In the genomic region with DNA sequence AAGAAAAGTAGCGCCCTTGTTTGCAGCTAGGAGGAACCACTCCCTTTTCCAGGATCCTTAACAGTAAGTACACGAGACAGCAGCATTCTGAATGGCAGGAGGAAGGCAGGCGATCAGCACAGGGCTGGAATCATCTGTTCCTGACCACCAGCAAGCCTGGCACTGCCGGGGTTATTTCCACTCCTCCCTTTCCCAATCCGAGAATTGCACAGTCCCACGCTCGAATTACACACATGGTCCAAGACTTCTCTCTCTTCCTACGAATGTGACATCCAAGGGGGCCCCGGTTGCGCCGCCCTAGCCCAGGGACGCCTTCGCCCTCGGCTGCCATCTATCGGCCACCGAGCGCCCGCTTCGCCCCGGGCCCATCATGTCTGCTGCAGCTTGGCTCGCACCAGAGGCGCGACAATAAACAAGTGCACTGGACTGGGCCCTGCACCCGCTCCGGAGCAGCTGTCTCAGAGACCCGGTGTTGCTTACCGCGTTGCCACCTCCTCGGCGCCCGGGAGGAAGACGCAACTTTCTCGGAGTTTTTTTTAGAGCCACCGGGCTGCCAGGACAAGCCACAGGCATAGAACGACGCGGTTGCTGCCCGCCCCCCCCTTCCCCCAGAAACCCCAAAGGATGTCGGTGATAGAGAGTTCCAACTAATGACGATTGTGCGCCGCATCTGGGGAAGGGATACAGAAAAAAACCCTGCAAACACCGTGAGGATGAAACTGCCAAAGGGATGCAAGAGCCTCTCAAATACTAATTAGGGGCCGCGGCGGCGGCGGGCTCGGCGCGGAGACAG, we compare ENCODE assay signal across 8 cellular contexts. TPM values are rescaled to one million over a fixed set of nuclear protein-coding genes. Genes with fewer than 3 reads are reported as not detected.
DNase-seq lines count a peak whose midpoint lies in the region; ATAC-seq and TF ChIP-seq lines count a peak whose summit lies in the region.

A gene with protein sequence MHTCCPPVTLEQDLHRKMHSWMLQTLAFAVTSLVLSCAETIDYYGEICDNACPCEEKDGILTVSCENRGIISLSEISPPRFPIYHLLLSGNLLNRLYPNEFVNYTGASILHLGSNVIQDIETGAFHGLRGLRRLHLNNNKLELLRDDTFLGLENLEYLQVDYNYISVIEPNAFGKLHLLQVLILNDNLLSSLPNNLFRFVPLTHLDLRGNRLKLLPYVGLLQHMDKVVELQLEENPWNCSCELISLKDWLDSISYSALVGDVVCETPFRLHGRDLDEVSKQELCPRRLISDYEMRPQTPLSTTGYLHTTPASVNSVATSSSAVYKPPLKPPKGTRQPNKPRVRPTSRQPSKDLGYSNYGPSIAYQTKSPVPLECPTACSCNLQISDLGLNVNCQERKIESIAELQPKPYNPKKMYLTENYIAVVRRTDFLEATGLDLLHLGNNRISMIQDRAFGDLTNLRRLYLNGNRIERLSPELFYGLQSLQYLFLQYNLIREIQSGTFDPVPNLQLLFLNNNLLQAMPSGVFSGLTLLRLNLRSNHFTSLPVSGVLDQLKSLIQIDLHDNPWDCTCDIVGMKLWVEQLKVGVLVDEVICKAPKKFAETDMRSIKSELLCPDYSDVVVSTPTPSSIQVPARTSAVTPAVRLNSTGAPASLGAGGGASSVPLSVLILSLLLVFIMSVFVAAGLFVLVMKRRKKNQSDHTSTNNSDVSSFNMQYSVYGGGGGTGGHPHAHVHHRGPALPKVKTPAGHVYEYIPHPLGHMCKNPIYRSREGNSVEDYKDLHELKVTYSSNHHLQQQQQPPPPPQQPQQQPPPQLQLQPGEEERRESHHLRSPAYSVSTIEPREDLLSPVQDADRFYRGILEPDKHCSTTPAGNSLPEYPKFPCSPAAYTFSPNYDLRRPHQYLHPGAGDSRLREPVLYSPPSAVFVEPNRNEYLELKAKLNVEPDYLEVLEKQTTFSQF (plus strand): TSS at position 341 of the 793 bp plus-strand sequence. CDS start 4,018 bp downstream, outside the sequence.

- BruUV-seq in Caco-2 (replicated peaks; lab: Mats Ljungman, UMichigan) = no TSS peak
- no TSS peak for BruUV-seq in PC-3 (replicated peaks; lab: Mats Ljungman, UMichigan)

- TF ChIP-seq CTCF in Caco-2 (IDR thresholded peaks at IDR 0.05; ENCODE audit: insufficient read depth in 1 of 2, low read depth in 1 of 2, low read length in 1 of 2, severe bottlenecking in 1 of 2, unreplicated experiment in 1 of 2) = peak; percentile 64 to 68
- peak; percentile 74 for TF ChIP-seq CTCF in PC-3 (conservative IDR thresholded peaks at IDR 0.05; ENCODE audit: low read depth, low read length)

- intact Hi-C loops in Caco-2 (cut with micrococcal nuclease; ENCODE audit: unreplicated experiment) (loop anchor here (5.0 kb wide), 1 partner anchor 389 kb away; no protein-coding TSS in a partner anchor), PC-3 (cut with micrococcal nuclease) (loop anchor here (2.0 to 5.0 kb wide), 3 partner anchors 106 to 272 kb away; no protein-coding TSS in a partner anchor)

- H3K27ac Mint-ChIP-seq in Caco-2 (ENCODE audit: unreplicated experiment) = no peak within 1 kb of the TSS

- H3K36me3 Mint-ChIP-seq in Caco-2 (ENCODE audit: insufficient read depth, unreplicated experiment) = peaks cover 6% of the 10 kb centered on the region

- ATAC-seq in GM21381 (IDR thresholded peaks at IDR 0.05; ENCODE audit: unreplicated experiment) (peak; percentile 96), PC-3 (peak; percentile 79)

- H3K4me3 Mint-ChIP-seq in Caco-2 (ENCODE audit: unreplicated experiment) = peak within 1 kb of the TSS; percentile 65

- H3K4me3 ChIP-seq in Caco-2 (ENCODE audit: low read depth, low read length) (peak within 1 kb of the TSS; percentile 14; the same call in 1 of the 2 replicates), PC-3 (ENCODE audit: low read length) (peak within 1 kb of the TSS; percentile 75), neuron (ENCODE audit: low read length) (peak within 1 kb of the TSS; percentile 63), thymus (ENCODE audit: low read length) (peak within 1 kb of the TSS; percentile 37)

- H3K36me3 ChIP-seq in Caco-2 (ENCODE audit: control insufficient read depth, insufficient read depth, low read length) = no peaks in the 10 kb centered on the region
- no peaks in the 10 kb centered on the region for H3K36me3 ChIP-seq in PC-3 (ENCODE audit: low read depth, low read length)
- peaks cover 9% of the 10 kb centered on the region for H3K36me3 ChIP-seq in neuron (ENCODE audit: insufficient read depth, low read length)
- H3K36me3 ChIP-seq in thymus (ENCODE audit: control insufficient read depth, insufficient read depth) = no peaks in the 10 kb centered on the region

- H3K27ac ChIP-seq in PC-3 (ENCODE audit: low read length) (no peak within 1 kb of the TSS; the same call in 1 of the 2 replicates), thymus (ENCODE audit: low read depth) (no peak within 1 kb of the TSS)

- H3K9me3 ChIP-seq in Caco-2 = no peaks in the 10 kb centered on the region
- no peaks in the 10 kb centered on the region for H3K9me3 ChIP-seq in PC-3 (ENCODE audit: low read length)
- peaks cover 7% of the 10 kb centered on the region for H3K9me3 ChIP-seq in neuron (ENCODE audit: low read length)
- no peaks in the 10 kb centered on the region for H3K9me3 ChIP-seq in thymus (ENCODE audit: control insufficient read depth)

- peak within 1 kb of the TSS; percentile 23 for H3K9ac ChIP-seq in PC-3 (ENCODE audit: low read length)

- no peaks in the 10 kb centered on the region for H4K20me1 ChIP-seq in PC-3 (ENCODE audit: low read length)

- POLR2A ChIA-PET in Caco-2 (lab: Charles Lee) = interaction anchor here (0.5 kb wide), 1 partner anchor 27 kb away, joined by 3 read pairs; no protein-coding TSS in a partner anchor
- POLR2A ChIA-PET in PC-3 (lab: Charles Lee; ENCODE audit: unreplicated experiment) = no interaction called here

- H3K27me3 Mint-ChIP-seq in Caco-2 (ENCODE audit: insufficient read depth, unreplicated experiment) = no peaks in the 10 kb centered on the region

- H2AFZ ChIP-seq in PC-3 (ENCODE audit: low read length) = peak within 1 kb of the TSS; percentile 79
- H2AFZ ChIP-seq in neuron (ENCODE audit: low read depth, low read length) = peak within 1 kb of the TSS; percentile 79

- no peaks in the 10 kb centered on the region for H3K79me2 ChIP-seq in PC-3 (ENCODE audit: low read length)

- DNase-seq in Caco-2 = peak; percentile 54 to 66
- peak; percentile 38 for DNase-seq in HS-27A (ENCODE audit: low read depth)
- DNase-seq in PC-3 = peak; percentile 74
- DNase-seq in activated gamma-delta T cell treated with Interleukin-2 at 50 U/mL for 16 hours = peak; percentile 63
- DNase-seq in foreskin melanocyte = peak; percentile 34

- no peaks in the 10 kb centered on the region for H3K9me2 ChIP-seq in PC-3 (replicated peaks; ENCODE audit: low read length)

- H3K27me3 ChIP-seq in Caco-2 (replicated peaks; ENCODE audit: control insufficient read depth, insufficient read depth, low read length) = no peaks in the 10 kb centered on the region
- peaks cover 5% of the 10 kb centered on the region; the same call in 1 of the 2 replicates for H3K27me3 ChIP-seq in PC-3 (ENCODE audit: low read length)
- H3K27me3 ChIP-seq in neuron (ENCODE audit: insufficient read depth, low read length) = no peaks in the 10 kb centered on the region
- H3K27me3 ChIP-seq in thymus (ENCODE audit: control insufficient read depth, insufficient read depth) = peaks cover 38% of the 10 kb centered on the region

- no peaks in the 10 kb centered on the region for H3F3A ChIP-seq in PC-3 (ENCODE audit: low read length, unreplicated experiment)

- under 1% methylated on average over 51 of the region's 51 CpGs for WGBS in thymus

- H3K4me1 ChIP-seq in Caco-2 = no peaks in the 10 kb centered on the region
- H3K4me1 ChIP-seq in PC-3 (ENCODE audit: insufficient read depth, low read length) = peaks cover 4% of the 10 kb centered on the region
- peaks cover 16% of the 10 kb centered on the region for H3K4me1 ChIP-seq in neuron (ENCODE audit: insufficient read depth, low read length)
- no peaks in the 10 kb centered on the region for H3K4me1 ChIP-seq in thymus (ENCODE audit: control insufficient read depth, insufficient read depth, low read length)

- peak within 1 kb of the TSS; percentile 90 for H3K4me2 ChIP-seq in PC-3 (ENCODE audit: low read length)

- CTCF ChIA-PET in Caco-2 (lab: Charles Lee) = interaction anchor here (0.7 to 0.9 kb wide), 2 partner anchors 38 to 275 kb away, joined by 3 to 4 read pairs; no protein-coding TSS in a partner anchor
- CTCF ChIA-PET in PC-3 (lab: Charles Lee) = interaction anchor here (0.5 to 0.7 kb wide), 3 partner anchors 15 to 778 kb away, joined by 3 to 5 read pairs (median 5); no protein-coding TSS in a partner anchor

- no peaks in the 10 kb centered on the region for H3K4me1 Mint-ChIP-seq in Caco-2 (ENCODE audit: low read depth, unreplicated experiment)

- peaks cover 10% of the 10 kb centered on the region for H3K9me3 Mint-ChIP-seq in Caco-2 (ENCODE audit: unreplicated experiment)

RNA-seq across cellular contexts. Expression of the gene that starts here (rescaled TPM):
- total RNA-seq in Caco-2 (2022) = not detected in 2 replicates
- total RNA-seq in PC-3 (2014; rRNA removed) = 0.17 and 0.18 TPM in 2 replicates
- polyA plus RNA-seq in thymus = 0.09 TPM

Comparison
In these comparisons a context has a peak if more than half of its experiments do, and no peak if none do; other contexts are left out.
1. Peak in DNase-seq and H3K4me3 ChIP-seq in Caco-2; RNA of the gene not detected or under 1 TPM.
2. Peak in DNase-seq, ATAC-seq, H3K4me3 ChIP-seq, H3K9ac ChIP-seq and H3K4me2 ChIP-seq in PC-3; RNA of the gene not detected or under 1 TPM.
3. H3K4me3 ChIP-seq: peak in every context shown above with its lines; median percentile 75 in PC-3; 63 in neuron; 37 in thymus; 14 in Caco-2.